In the genomic region with DNA sequence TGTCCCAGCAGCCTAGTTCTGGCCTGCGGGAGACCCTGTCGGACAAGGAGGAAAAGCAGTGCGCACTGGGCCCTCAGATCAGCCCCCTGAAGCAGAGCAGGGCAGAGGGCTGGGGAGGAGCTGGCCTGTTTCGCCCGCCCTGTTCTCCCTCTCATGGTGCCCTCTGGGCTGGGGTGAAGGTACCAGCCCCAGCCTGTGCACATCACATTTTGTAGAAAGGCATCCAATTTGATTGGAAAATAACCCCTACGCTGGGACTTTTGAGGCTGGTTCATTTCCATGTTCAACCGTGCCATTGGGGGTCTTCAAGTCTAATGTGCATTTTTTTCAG, we compare ENCODE assay signal across 8 cellular contexts. TPM values are rescaled to one million over a fixed set of nuclear protein-coding genes. Genes with fewer than 3 reads are reported as not detected.
DNase-seq lines count a peak whose midpoint lies in the region; TF ChIP-seq lines count a peak whose summit lies in the region.

No MANE protein-coding gene starts in this region.

- peak overlapping the region; percentile 81 for H2AFZ ChIP-seq in mammary epithelial cell (ENCODE audit: low read depth, low read length)

- DNase-seq in BE2C (no peak), HuH-7.5 (ENCODE audit: low spot score) (peak; percentile 42), mammary epithelial cell (no peak), MV-4-11 (lab: John Stamatoyannopoulos, UW) (no peak), HEK293T (ENCODE audit: extremely low spot score) (no peak), SHP77 (lab: John Stamatoyannopoulos, UW) (no peak), anterior cingulate cortex (lab: John Stamatoyannopoulos, UW) (no peak)

- H3K4me3 ChIP-seq in BE2C (ENCODE audit: low read depth, low read length), result peak overlapping the region; percentile 67
- H3K4me3 ChIP-seq in mammary epithelial cell (replicated peaks in 1 of 3; ENCODE audit: insufficient read depth in 1 of 3, low read depth in 2 of 3, low read length in 3 of 3), result peak overlapping the region; percentile 60 to 80 (median 67)
- peak overlapping the region; percentile 59 to 89 for H3K4me3 ChIP-seq in muscle layer of duodenum (ENCODE audit: low read depth in 1 of 2, low read length in 2 of 2)

- POLR2A ChIA-PET in HEK293T (lab: Yijun Ruan, JAX), result interaction anchor here (0.8 to 5.2 kb wide), 4 partner anchors 9 to 66 kb away, joined by 3 to 44 read pairs (median 8); no protein-coding TSS in a partner anchor

- TF ChIP-seq CTCF in BE2C (IDR thresholded peaks at IDR 0.05; ENCODE audit: low read depth, low read length), result no peak
- no peak for TF ChIP-seq CTCF in mammary epithelial cell (conservative IDR thresholded peaks at IDR 0.05 in 1 of 2, IDR thresholded peaks at IDR 0.05 in 1 of 2; ENCODE audit: extremely low read depth in 1 of 2, insufficient read depth in 1 of 2, low read depth in 1 of 2, low read length in 2 of 2)

- dilution Hi-C loops in mammary epithelial cell (cut with HindIII; ENCODE audit: low sequenced_read_pairs), result no loop called here

- H3K36me3 ChIP-seq in BE2C (no peaks in the 10 kb centered on the region), mammary epithelial cell (ENCODE audit: insufficient read depth, low read length) (no peaks in the 10 kb centered on the region), muscle layer of duodenum (ENCODE audit: control insufficient read depth in 1 of 2, insufficient read depth in 2 of 2, low read length in 2 of 2) (peaks cover 0 to 6% of the 10 kb centered on the region in 2 donors)

- peak overlapping the region; percentile 99 for H3K4me2 ChIP-seq in mammary epithelial cell (ENCODE audit: insufficient read depth, low read depth, low read length)

- H3K27me3 ChIP-seq in BE2C (no peaks in the 10 kb centered on the region), mammary epithelial cell (ENCODE audit: insufficient read depth, low read length) (no peaks in the 10 kb centered on the region), muscle layer of duodenum (ENCODE audit: low read depth, low read length) (no peaks in the 10 kb centered on the region)

- intact Hi-C loops in mammary epithelial cell (cut with micrococcal nuclease), result loop anchor here (1.0 to 5.0 kb wide), 3 partner anchors 7 to 64 kb away; a partner anchor contains a TSS

- H3K79me2 ChIP-seq in mammary epithelial cell (ENCODE audit: insufficient read depth, low read length), result peaks cover 39% of the 10 kb centered on the region

- H3K9ac ChIP-seq in mammary epithelial cell (ENCODE audit: insufficient read depth, low read length), result peak overlapping the region; percentile 44

- no TSS peak for BruUV-seq in mammary epithelial cell (replicated peaks; lab: Mats Ljungman, UMichigan)

- no peaks in the 10 kb centered on the region for H4K20me1 ChIP-seq in mammary epithelial cell (ENCODE audit: insufficient read depth, low read length)

- H3K27ac ChIP-seq in mammary epithelial cell (ENCODE audit: insufficient read depth, low read depth, low read length), result peak overlapping the region; percentile 50
- H3K27ac ChIP-seq in muscle layer of duodenum (ENCODE audit: low read length), result no peak overlapping the region

- CTCF ChIA-PET in mammary epithelial cell (lab: Charles Lee; ENCODE audit: low non-redundant PET) (no interaction called here), HEK293T (lab: Yijun Ruan, JAX) (no interaction called here)

- H3K4me1 ChIP-seq in BE2C, result no peaks in the 10 kb centered on the region
- H3K4me1 ChIP-seq in mammary epithelial cell (ENCODE audit: insufficient read depth, low read length), result peaks cover 29% of the 10 kb centered on the region
- peaks cover 21 to 39% of the 10 kb centered on the region in 2 donors for H3K4me1 ChIP-seq in muscle layer of duodenum (ENCODE audit: control insufficient read depth in 1 of 2, insufficient read depth in 2 of 2, low read length in 2 of 2)

- H3K9me3 ChIP-seq in BE2C, result no peaks in the 10 kb centered on the region
- H3K9me3 ChIP-seq in mammary epithelial cell (replicated peaks; ENCODE audit: insufficient read depth, low read length), result no peaks in the 10 kb centered on the region
- H3K9me3 ChIP-seq in muscle layer of duodenum (ENCODE audit: control insufficient read depth in 1 of 2, low read length in 2 of 2), result no peaks in the 10 kb centered on the region

- 25% methylated on average over 6 of the region's 7 CpGs for WGBS in mammary epithelial cell (ENCODE audit: low coverage, missing lambda C conversion rate)

- in situ Hi-C loops in mammary epithelial cell (cut with MboI; ENCODE audit: low sequenced_read_pairs in 2 of 2), result no loop called here

TF ChIP-seq in HEK293T, 16 proteins besides CTCF, POLR2A, EP300 and RAD21:
- no peak for TF ChIP-seq FOXK2 (IDR thresholded peaks at IDR 0.05)

RNA-seq across cellular contexts. Expression of a gene that starts 0.8 kb away (rescaled TPM):
- 54.2 TPM for polyA plus RNA-seq in BE2C (2012; ENCODE audit: insufficient read depth, insufficient read length, low read depth)
- 100 to 1,000 TPM in 1 of 2 donors, 10 to 100 TPM in 1; 89.2 to 153 TPM for total RNA-seq in mammary epithelial cell
- 106 TPM for polyA plus RNA-seq in mammary epithelial cell
- 90.9 TPM for polyA minus RNA-seq in mammary epithelial cell
